ENCODE assay signal across 18 cellular contexts in the genomic region with DNA sequence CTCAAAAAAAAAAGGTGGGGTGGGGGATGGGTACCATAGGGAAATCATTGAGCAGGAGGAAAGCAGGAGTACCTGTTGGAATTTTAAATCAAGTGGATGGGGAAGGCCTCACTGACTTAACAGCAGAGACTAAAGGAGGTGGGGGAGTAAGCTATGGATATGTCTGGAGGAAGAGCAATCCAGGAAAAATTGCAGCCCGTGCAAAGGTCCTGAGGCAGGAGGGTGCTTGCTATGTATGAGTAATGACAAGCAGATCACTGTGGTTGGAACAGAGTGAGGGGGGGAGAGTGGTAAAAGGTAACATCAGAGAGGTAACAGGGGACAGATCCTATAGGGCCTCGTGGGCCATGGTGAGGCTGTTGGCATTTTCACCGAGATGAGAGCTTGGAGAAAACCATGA. TPM values are rescaled to one million over a fixed set of nuclear protein-coding genes. Genes with fewer than 3 reads are reported as not detected.
A peak's percentile ranks its signal among the peaks of the same experiment; 100 is the strongest.
DNase-seq lines count a peak whose midpoint lies in the region; ATAC-seq and TF ChIP-seq lines count a peak whose summit lies in the region.
"Had no signal": no experiment of that assay in that cellular context is flagged by ENCODE, and none has a peak within 500 bp of the region (broad histone marks: within the 10 kb centered on the region; RNA-seq: fewer than 3 reads in every experiment).

No MANE protein-coding gene starts in this region.

- ATAC-seq in stimulated activated naive CD8-positive, alpha-beta T cell treated with anti-CD3 and anti-CD28 coated beads, Interleukin-15, Interleukin-2, amounts not matched to agents 100 U/mL and 50 U/mL, for 24 hours: no peak
- no peak for ATAC-seq in GM19455 (IDR thresholded peaks at IDR 0.05; ENCODE audit: unreplicated experiment)
- ATAC-seq: Right ventricle myocardium inferior had no signal

- CTCF ChIA-PET in MCF 10A (lab: Yijun Ruan, JAX): no interaction called here

- H3K4me1 Mint-ChIP-seq in stimulated activated naive CD8-positive, alpha-beta T cell treated with anti-CD3 and anti-CD28 coated beads, Interleukin-15, Interleukin-2, amounts not matched to agents 100 ng/mL and 50 ng/mL, for 24 hours (ENCODE audit: low read depth): peaks cover 23% of the 10 kb centered on the region
- H3K4me1 Mint-ChIP-seq in activated T-helper 2 cell treated with anti-CD3 and anti-CD28 coated beads, Interferon-gamma antibody, Interleukin-2, Interleukin-4, amounts not matched to agents 10 μg/mL and 5 μg/mL and 100 μg/mL, durations not matched to agents 14 hours and 24 hours and 36 hours (ENCODE audit: low read depth): peaks cover 25% of the 10 kb centered on the region
- peaks cover 13% of the 10 kb centered on the region for H3K4me1 Mint-ChIP-seq in MCF 10A (ENCODE audit: insufficient read depth, unreplicated experiment)

- peaks cover 45% of the 10 kb centered on the region for H3K36me3 Mint-ChIP-seq in stimulated activated naive CD8-positive, alpha-beta T cell treated with anti-CD3 and anti-CD28 coated beads, Interleukin-15, Interleukin-2, amounts not matched to agents 100 ng/mL and 50 ng/mL, for 24 hours (ENCODE audit: low read depth)
- H3K36me3 Mint-ChIP-seq in activated T-helper 2 cell treated with anti-CD3 and anti-CD28 coated beads, Interferon-gamma antibody, Interleukin-2, Interleukin-4, amounts not matched to agents 10 μg/mL and 5 μg/mL and 100 μg/mL, durations not matched to agents 14 hours and 24 hours and 36 hours (ENCODE audit: low read depth): peaks cover 54% of the 10 kb centered on the region
- H3K36me3 Mint-ChIP-seq in MCF 10A (ENCODE audit: insufficient read depth, unreplicated experiment): peaks cover 61% of the 10 kb centered on the region

- intact Hi-C loops in activated T-helper 2 cell treated with anti-CD3 and anti-CD28 coated beads, Interferon-gamma antibody, Interleukin-2, Interleukin-4, amounts not matched to agents 10 μg/mL and 5 μg/mL and 100 μg/mL, durations not matched to agents 14 hours and 24 hours and 36 hours (cut with micrococcal nuclease): no loop called here
- intact Hi-C loops in MCF 10A (cut with micrococcal nuclease): no loop called here

- H3K27ac ChIP-seq in epithelial cell of prostate (peak overlapping the region; percentile 17), caudate nucleus (ENCODE audit: low read depth, low read length) (no peak overlapping the region)

- POLR2A ChIA-PET in MCF 10A (lab: Yijun Ruan, JAX): no interaction called here

- BruUV-seq in MCF 10A (replicated peaks; lab: Mats Ljungman, UMichigan): no TSS peak

- no peak for TF ChIP-seq CTCF in MCF 10A (IDR thresholded peaks at IDR 0.05; ENCODE audit: unreplicated experiment)

- H3K9me3 Mint-ChIP-seq in stimulated activated naive CD8-positive, alpha-beta T cell treated with anti-CD3 and anti-CD28 coated beads, Interleukin-15, Interleukin-2, amounts not matched to agents 100 ng/mL and 50 ng/mL, for 24 hours: no peaks in the 10 kb centered on the region
- H3K9me3 Mint-ChIP-seq in activated T-helper 2 cell treated with anti-CD3 and anti-CD28 coated beads, Interferon-gamma antibody, Interleukin-2, Interleukin-4, amounts not matched to agents 10 μg/mL and 5 μg/mL and 100 μg/mL, durations not matched to agents 14 hours and 24 hours and 36 hours: no peaks in the 10 kb centered on the region
- peaks cover 7% of the 10 kb centered on the region for H3K9me3 Mint-ChIP-seq in MCF 10A (ENCODE audit: unreplicated experiment)

- H3K27ac Mint-ChIP-seq in stimulated activated naive CD8-positive, alpha-beta T cell treated with anti-CD3 and anti-CD28 coated beads, Interleukin-15, Interleukin-2, amounts not matched to agents 100 ng/mL and 50 ng/mL, for 24 hours: peak overlapping the region; percentile 76
- H3K27ac Mint-ChIP-seq in activated T-helper 2 cell treated with anti-CD3 and anti-CD28 coated beads, Interferon-gamma antibody, Interleukin-2, Interleukin-4, amounts not matched to agents 10 μg/mL and 5 μg/mL and 100 μg/mL, durations not matched to agents 14 hours and 24 hours and 36 hours: peak overlapping the region; percentile 56
- H3K27ac Mint-ChIP-seq in MCF 10A (ENCODE audit: low read depth, unreplicated experiment): no peak overlapping the region

- no peak overlapping the region for H3K4me3 Mint-ChIP-seq in stimulated activated naive CD8-positive, alpha-beta T cell treated with anti-CD3 and anti-CD28 coated beads, Interleukin-15, Interleukin-2, amounts not matched to agents 100 ng/mL and 50 ng/mL, for 24 hours
- no peak overlapping the region for H3K4me3 Mint-ChIP-seq in activated T-helper 2 cell treated with anti-CD3 and anti-CD28 coated beads, Interferon-gamma antibody, Interleukin-2, Interleukin-4, amounts not matched to agents 10 μg/mL and 5 μg/mL and 100 μg/mL, durations not matched to agents 14 hours and 24 hours and 36 hours (ENCODE audit: low read depth)
- H3K4me3 Mint-ChIP-seq in MCF 10A (ENCODE audit: unreplicated experiment): no peak overlapping the region

- H3K27me3 Mint-ChIP-seq in stimulated activated naive CD8-positive, alpha-beta T cell treated with anti-CD3 and anti-CD28 coated beads, Interleukin-15, Interleukin-2, amounts not matched to agents 100 ng/mL and 50 ng/mL, for 24 hours: no peaks in the 10 kb centered on the region
- no peaks in the 10 kb centered on the region for H3K27me3 Mint-ChIP-seq in activated T-helper 2 cell treated with anti-CD3 and anti-CD28 coated beads, Interferon-gamma antibody, Interleukin-2, Interleukin-4, amounts not matched to agents 10 μg/mL and 5 μg/mL and 100 μg/mL, durations not matched to agents 14 hours and 24 hours and 36 hours (ENCODE audit: low read depth)
- no peaks in the 10 kb centered on the region for H3K27me3 Mint-ChIP-seq in MCF 10A (ENCODE audit: insufficient read depth, unreplicated experiment)

- DNase-seq in stimulated activated naive CD8-positive, alpha-beta T cell treated with anti-CD3 and anti-CD28 coated beads, Interleukin-15, Interleukin-2, amounts not matched to agents 100 U/mL and 50 U/mL, for 24 hours: no peak
- no peak for DNase-seq in activated T-helper 2 cell treated with anti-CD3 and anti-CD28 coated beads, Interferon-gamma antibody, Interleukin-2, Interleukin-4, amounts not matched to agents 10 μg/mL and 5 μg/mL and 100 μg/mL, durations not matched to agents 14 hours and 24 hours and 36 hours (ENCODE audit: low spot score)
- DNase-seq in epithelial cell of prostate (ENCODE audit: low read depth, low spot score): no peak
- no peak for DNase-seq in MCF 10A (ENCODE audit: unreplicated experiment)
- DNase-seq in caudate nucleus (lab: John Stamatoyannopoulos, UW): no peak
- DNase-seq: DMS53, H7, IMR-90, Kasumi-1, NCI-H1105 treated with DMSO at 0.1 percent for 48 hours, NCI-H1694 treated with DMSO at 0.1 percent for 48 hours, NCI-H2107, NCI-H2227 treated with DMSO at 0.1 percent for 48 hours, NCI-H524 had no signal

RNA-seq across cellular contexts. Expression of gene FTSJ1, which starts 4.1 kb away (rescaled TPM):
- total RNA-seq in activated T-helper 2 cell treated with anti-CD3 and anti-CD28 coated beads, Interferon-gamma antibody, Interleukin-2, Interleukin-4, amounts not matched to agents 10 μg/mL and 5 μg/mL and 100 μg/mL, durations not matched to agents 14 hours and 24 hours and 36 hours: 84.6 and 89.8 TPM in 2 replicates
- total RNA-seq in MCF 10A (2022): 92.5 and 107 TPM in 2 replicates

RNA-seq across cellular contexts. Expression of gene SLC38A5, which starts 10.1 kb away (rescaled TPM):
- 146 and 147 TPM in 2 replicates for total RNA-seq in activated T-helper 2 cell treated with anti-CD3 and anti-CD28 coated beads, Interferon-gamma antibody, Interleukin-2, Interleukin-4, amounts not matched to agents 10 μg/mL and 5 μg/mL and 100 μg/mL, durations not matched to agents 14 hours and 24 hours and 36 hours
- total RNA-seq in MCF 10A (2022): 1.4 and 2.6 TPM in 2 replicates
- total RNA-seq: HT1080 had no signal

RNA-seq across cellular contexts. Expression of gene PORCN, which starts 28.6 kb away (rescaled TPM):
- total RNA-seq in activated T-helper 2 cell treated with anti-CD3 and anti-CD28 coated beads, Interferon-gamma antibody, Interleukin-2, Interleukin-4, amounts not matched to agents 10 μg/mL and 5 μg/mL and 100 μg/mL, durations not matched to agents 14 hours and 24 hours and 36 hours: 16.5 and 17.7 TPM in 2 replicates
- 29.2 and 39.0 TPM in 2 replicates for total RNA-seq in MCF 10A (2022)

RNA-seq across cellular contexts. Expression of gene EBP, which starts 41.5 kb away (rescaled TPM):
- 209 and 212 TPM in 2 replicates for total RNA-seq in activated T-helper 2 cell treated with anti-CD3 and anti-CD28 coated beads, Interferon-gamma antibody, Interleukin-2, Interleukin-4, amounts not matched to agents 10 μg/mL and 5 μg/mL and 100 μg/mL, durations not matched to agents 14 hours and 24 hours and 36 hours
- 66.9 and 102 TPM in 2 replicates for total RNA-seq in MCF 10A (2022)

RNA-seq across cellular contexts. Expression of gene TBC1D25, which starts 59.4 kb away (rescaled TPM):
- 16.0 and 18.3 TPM in 2 replicates for total RNA-seq in activated T-helper 2 cell treated with anti-CD3 and anti-CD28 coated beads, Interferon-gamma antibody, Interleukin-2, Interleukin-4, amounts not matched to agents 10 μg/mL and 5 μg/mL and 100 μg/mL, durations not matched to agents 14 hours and 24 hours and 36 hours
- 14.4 and 18.2 TPM in 2 replicates for total RNA-seq in MCF 10A (2022)

Comparison
In these comparisons a context has a peak if more than half of its experiments do, and no peak if none do; other contexts are left out.
1. RNA of gene SLC38A5, which starts 10.1 kb away (total RNA-seq): 146 to 147 TPM in activated T-helper 2 cell treated with anti-CD3 and anti-CD28 coated beads, Interferon-gamma antibody, Interleukin-2, Interleukin-4, amounts not matched to agents 10 μg/mL and 5 μg/mL and 100 μg/mL, durations not matched to agents 14 hours and 24 hours and 36 hours; 1.4 to 2.6 TPM in MCF 10A; every median in the first group is over 10 times any median in the second.